ENCODE assay signal across 8 cellular contexts in the genomic region with DNA sequence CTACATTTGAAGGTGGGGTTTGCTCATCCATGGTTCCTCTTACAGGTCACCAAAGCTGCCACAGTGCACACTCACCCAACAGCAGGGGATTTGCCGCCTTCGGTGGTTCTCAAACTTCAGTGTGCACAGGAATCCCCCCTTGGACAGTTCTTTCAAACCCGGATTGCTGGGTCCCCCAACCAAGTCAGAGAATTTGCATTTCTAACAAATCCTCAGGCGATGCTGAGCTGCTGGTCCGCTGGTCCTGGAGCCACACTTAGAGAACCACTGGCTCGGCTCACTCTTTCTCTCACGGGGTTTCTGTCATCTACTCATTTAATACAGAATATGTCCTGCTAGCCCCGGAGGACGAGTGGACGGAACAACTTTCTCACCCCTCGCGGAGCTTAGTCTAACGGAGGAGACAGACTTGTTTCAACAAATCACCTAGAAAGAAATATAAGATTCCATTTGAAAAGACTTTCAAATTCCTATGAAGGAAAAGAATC. TPM values are rescaled to one million over a fixed set of nuclear protein-coding genes. Genes with fewer than 3 reads are reported as not detected.
DNase-seq lines count a peak whose midpoint lies in the region; ATAC-seq, FAIRE-seq and TF ChIP-seq lines count a peak whose summit lies in the region.

No MANE protein-coding gene starts in this region.

- peak overlapping the region; percentile 87 for H3K4me2 ChIP-seq in skeletal muscle satellite cell (ENCODE audit: low read length)

- H3K9me3 Mint-ChIP-seq in WTC11: no peaks in the 10 kb centered on the region

- CTCF ChIA-PET in WTC11 (lab: Charles Lee): interaction anchor here (0.6 to 5.2 kb wide), 38 partner anchors 10 to 1000 kb away, joined by 3 to 37 read pairs (median 4); partner anchors contain the start of gene ZFP36L1

- POLR2A ChIA-PET in WTC11 (lab: Charles Lee): interaction anchor here (0.9 to 5.2 kb wide), 6 partner anchors 20 to 877 kb away, joined by 3 to 67 read pairs (median 4); partner anchors contain the start of gene ZFP36L1

- no peak overlapping the region for H3K27ac Mint-ChIP-seq in WTC11

- TF ChIP-seq CTCF in WTC11 (IDR thresholded peaks at IDR 0.05) (no peak), foreskin keratinocyte (conservative IDR thresholded peaks at IDR 0.05) (no peak)

- DNase-seq in GM19239 (ENCODE audit: insufficient read length, low spot score) (no peak), WTC11 (ENCODE audit: low spot score) (no peak), foreskin keratinocyte (no peak), frontal cortex (ENCODE audit: low spot score in 2 of 2) (no peak), mucosa of gallbladder (ENCODE audit: low spot score) (no peak), NCI-H1436 (lab: John Stamatoyannopoulos, UW) (no peak)

- H3K4me3 Mint-ChIP-seq in WTC11: peak overlapping the region; percentile 29

- H3K27me3 ChIP-seq in foreskin keratinocyte (no peaks in the 10 kb centered on the region), skeletal muscle satellite cell (ENCODE audit: control insufficient read depth, insufficient read depth, low read length) (no peaks in the 10 kb centered on the region)

- H3K36me3 ChIP-seq in skeletal muscle satellite cell (ENCODE audit: insufficient read depth, low read length): no peaks in the 10 kb centered on the region

- peaks cover 2% of the 10 kb centered on the region; the same call in 1 of the 2 replicates for H3K27me3 Mint-ChIP-seq in WTC11 (ENCODE audit: low read depth)

- FAIRE-seq in GM19239 (lab: Jason Lieb, UNC): peak; percentile 23
- FAIRE-seq in frontal cortex (lab: Jason Lieb, UNC): no peak

- ATAC-seq in WTC11: no peak
- no peak for ATAC-seq in foreskin keratinocyte
- ATAC-seq in GM19455 (IDR thresholded peaks at IDR 0.05; ENCODE audit: unreplicated experiment): no peak

- no peaks in the 10 kb centered on the region for H3K9me3 ChIP-seq in skeletal muscle satellite cell (replicated peaks; ENCODE audit: low read length)

- H3K4me1 Mint-ChIP-seq in WTC11: peaks cover 75% of the 10 kb centered on the region

- H3K36me3 Mint-ChIP-seq in WTC11: no peaks in the 10 kb centered on the region

- peak overlapping the region; percentile 37 for H3K27ac ChIP-seq in foreskin keratinocyte

- H3K4me3 ChIP-seq in skeletal muscle satellite cell (ENCODE audit: low read length): peak overlapping the region; percentile 70

- H3K4me1 ChIP-seq in foreskin keratinocyte (peaks cover 10% of the 10 kb centered on the region), skeletal muscle satellite cell (ENCODE audit: control insufficient read depth, insufficient read depth, low read length) (peaks cover 30% of the 10 kb centered on the region)

- peak overlapping the region; percentile 90 for H3K9ac ChIP-seq in skeletal muscle satellite cell (ENCODE audit: low read depth, low read length)

TF ChIP-seq in WTC11, 78 proteins besides CTCF, POLR2A, EP300 and RAD21:
- TF ChIP-seq ZNF423 (CRISPR knock-in tag; IDR thresholded peaks at IDR 0.05) (no peak), CREM (CRISPR knock-in tag; IDR thresholded peaks at IDR 0.05) (no peak), ZNF232 (CRISPR knock-in tag; IDR thresholded peaks at IDR 0.05) (0 out of 2 replicates have a peak, but pooled peaks have one; percentile 0), USF1 (CRISPR knock-in tag; IDR thresholded peaks at IDR 0.05) (peak; percentile 6; the same call in 1 of the 2 replicates)

RNA-seq across cellular contexts. Expression of gene ZFP36L1, which starts 24.1 kb away (rescaled TPM):
- total RNA-seq in WTC11 (2021) (132 to 150 TPM (median 148 TPM) in 3 replicates), foreskin keratinocyte (169 and 246 TPM in 2 replicates), frontal cortex (4.1 TPM), mucosa of gallbladder (398 TPM)
- polyA plus RNA-seq in foreskin keratinocyte: 108 and 116 TPM in 2 replicates
- total RNA-seq in skeletal muscle satellite cell (2012; rRNA removed): 97.0 and 105 TPM in 2 replicates

Comparison
In these comparisons a context has a peak if more than half of its experiments do, and no peak if none do; other contexts are left out.
1. RNA of gene ZFP36L1, which starts 24.1 kb away (total RNA-seq): 398 TPM in mucosa of gallbladder (single experiment), 169 to 246 TPM in foreskin keratinocyte and 132 to 150 TPM in WTC11; 4.1 TPM in frontal cortex (single experiment); every median in the first group is over 10 times any median in the second.